ENCODE assay signal across 9 cellular contexts in the genomic region with DNA sequence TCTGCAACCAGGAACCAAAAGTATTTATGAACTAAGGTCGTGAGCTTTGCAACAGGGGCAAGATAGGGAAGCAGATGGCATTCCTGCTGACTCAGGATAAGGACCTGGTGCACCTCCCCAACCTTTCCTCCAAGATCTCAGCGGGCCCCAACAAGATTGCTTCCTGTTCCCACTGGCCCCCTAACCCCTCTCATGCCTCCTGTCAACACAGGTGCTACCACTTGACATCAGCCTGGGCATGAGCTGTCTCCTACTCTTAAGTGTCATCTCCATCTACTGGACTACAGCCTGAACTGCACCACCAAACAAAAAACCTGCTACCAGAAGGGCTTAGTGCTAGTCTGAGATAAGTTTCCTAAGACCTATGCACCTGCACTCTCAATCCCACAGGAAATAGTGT. TPM values are rescaled to one million over a fixed set of nuclear protein-coding genes. Genes with fewer than 3 reads are reported as not detected.
A peak's percentile ranks its signal among the peaks of the same experiment; 100 is the strongest.
DNase-seq lines count a peak whose midpoint lies in the region; ATAC-seq and TF ChIP-seq lines count a peak whose summit lies in the region.
"Had no signal": no experiment of that assay in that cellular context is flagged by ENCODE, and none has a peak within 500 bp of the region (broad histone marks: within the 10 kb centered on the region; RNA-seq: fewer than 3 reads in every experiment).

No MANE protein-coding gene starts in this region.

- no peak overlapping the region for H3K9ac ChIP-seq in colonic mucosa (ENCODE audit: low read depth in 2 of 2, low read length in 2 of 2)
- no peak overlapping the region for H3K9ac ChIP-seq in neural cell (ENCODE audit: low read length)

- no peak overlapping the region for H3K4me2 ChIP-seq in neural cell (ENCODE audit: low read length)

- no peaks in the 10 kb centered on the region for H4K20me1 ChIP-seq in neural cell (ENCODE audit: insufficient read depth)

- H3K9me2 ChIP-seq in neural cell (ENCODE audit: insufficient read depth, low read length), result no peaks in the 10 kb centered on the region

- intact Hi-C loops in colonic mucosa (cut with DNase I), result no loop called here

- DNase-seq in AML-193 (lab: John Stamatoyannopoulos, UW) (peak; percentile 21 to 48), GM13976 (ENCODE audit: low spot score) (peak; percentile 39), NCI-H524 (lab: John Stamatoyannopoulos, UW) (peak; percentile 76 to 93), colonic mucosa (peak; percentile 23)

- TF ChIP-seq RAD21 in neural cell (conservative IDR thresholded peaks at IDR 0.05), result peak; percentile 24

- H2AFZ ChIP-seq in neural cell (ENCODE audit: low read depth, low read length), result no peak overlapping the region

- H3K36me3 ChIP-seq in colonic mucosa (no peaks in the 10 kb centered on the region), neural cell (ENCODE audit: insufficient read depth, low read length) (peaks cover 2% of the 10 kb centered on the region)

- TF ChIP-seq EP300 in neural cell (conservative IDR thresholded peaks at IDR 0.05; ENCODE audit: poor library complexity, severe bottlenecking), result no peak

- TF ChIP-seq CTCF in GM13976 (IDR thresholded peaks at IDR 0.05; ENCODE audit: borderline replicate concordance, control extremely low read depth, extremely low read depth, insufficient read depth, missing control alignments), result peak; percentile 30
- TF ChIP-seq CTCF in colonic mucosa (IDR thresholded peaks at IDR 0.05), result peak; percentile 26
- TF ChIP-seq CTCF in neural cell (IDR thresholded peaks at IDR 0.05; ENCODE audit: poor library complexity, severe bottlenecking), result peak; percentile 42

- H3K9me3 ChIP-seq in colonic mucosa, result no peaks in the 10 kb centered on the region
- no peaks in the 10 kb centered on the region for H3K9me3 ChIP-seq in neural cell (ENCODE audit: low read length)

- in situ Hi-C loops in GM13976 (cut with MboI; ENCODE audit: low sequenced_read_pairs, unreplicated experiment), result no loop called here

- no peaks in the 10 kb centered on the region for H3F3A ChIP-seq in neural cell (ENCODE audit: insufficient read depth, low read length, poor library complexity, severe bottlenecking)

- H3K79me2 ChIP-seq in neural cell (replicated peaks; ENCODE audit: insufficient read depth, low read length), result no peaks in the 10 kb centered on the region

- H3K27me3 ChIP-seq in colonic mucosa, result no peaks in the 10 kb centered on the region
- H3K27me3 ChIP-seq in neural cell (ENCODE audit: insufficient read depth, low read depth, low read length), result no peaks in the 10 kb centered on the region

- H3K4me1 ChIP-seq in colonic mucosa, result no peaks in the 10 kb centered on the region

- H3K4me3 ChIP-seq in colonic mucosa, result no peak overlapping the region
- no peak overlapping the region for H3K4me3 ChIP-seq in neural cell (ENCODE audit: low read length)

- H3K27ac ChIP-seq in colonic mucosa (no peak overlapping the region), neural cell (ENCODE audit: low read length) (no peak overlapping the region)

- no peak for ATAC-seq in GM21528 (IDR thresholded peaks at IDR 0.05; ENCODE audit: low FRiP score, unreplicated experiment)
- ATAC-seq in GM19463 (IDR thresholded peaks at IDR 0.05; ENCODE audit: unreplicated experiment), result no peak
- ATAC-seq in HG02678 (IDR thresholded peaks at IDR 0.05; ENCODE audit: unreplicated experiment), result no peak

TF ChIP-seq in neural cell, 6 proteins besides CTCF, POLR2A, EP300 and RAD21:
- TF ChIP-seq, protein P1, sequence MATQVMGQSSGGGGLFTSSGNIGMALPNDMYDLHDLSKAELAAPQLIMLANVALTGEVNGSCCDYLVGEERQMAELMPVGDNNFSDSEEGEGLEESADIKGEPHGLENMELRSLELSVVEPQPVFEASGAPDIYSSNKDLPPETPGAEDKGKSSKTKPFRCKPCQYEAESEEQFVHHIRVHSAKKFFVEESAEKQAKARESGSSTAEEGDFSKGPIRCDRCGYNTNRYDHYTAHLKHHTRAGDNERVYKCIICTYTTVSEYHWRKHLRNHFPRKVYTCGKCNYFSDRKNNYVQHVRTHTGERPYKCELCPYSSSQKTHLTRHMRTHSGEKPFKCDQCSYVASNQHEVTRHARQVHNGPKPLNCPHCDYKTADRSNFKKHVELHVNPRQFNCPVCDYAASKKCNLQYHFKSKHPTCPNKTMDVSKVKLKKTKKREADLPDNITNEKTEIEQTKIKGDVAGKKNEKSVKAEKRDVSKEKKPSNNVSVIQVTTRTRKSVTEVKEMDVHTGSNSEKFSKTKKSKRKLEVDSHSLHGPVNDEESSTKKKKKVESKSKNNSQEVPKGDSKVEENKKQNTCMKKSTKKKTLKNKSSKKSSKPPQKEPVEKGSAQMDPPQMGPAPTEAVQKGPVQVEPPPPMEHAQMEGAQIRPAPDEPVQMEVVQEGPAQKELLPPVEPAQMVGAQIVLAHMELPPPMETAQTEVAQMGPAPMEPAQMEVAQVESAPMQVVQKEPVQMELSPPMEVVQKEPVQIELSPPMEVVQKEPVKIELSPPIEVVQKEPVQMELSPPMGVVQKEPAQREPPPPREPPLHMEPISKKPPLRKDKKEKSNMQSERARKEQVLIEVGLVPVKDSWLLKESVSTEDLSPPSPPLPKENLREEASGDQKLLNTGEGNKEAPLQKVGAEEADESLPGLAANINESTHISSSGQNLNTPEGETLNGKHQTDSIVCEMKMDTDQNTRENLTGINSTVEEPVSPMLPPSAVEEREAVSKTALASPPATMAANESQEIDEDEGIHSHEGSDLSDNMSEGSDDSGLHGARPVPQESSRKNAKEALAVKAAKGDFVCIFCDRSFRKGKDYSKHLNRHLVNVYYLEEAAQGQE (IDR thresholded peaks at IDR 0.05; ENCODE audit: borderline replicate concordance), result no peak
- TF ChIP-seq EZH2 (IDR thresholded peaks at IDR 0.05; ENCODE audit: borderline replicate concordance, insufficient read depth, low read length, poor library complexity, severe bottlenecking), result no peak
- TF ChIP-seq SMC3 (conservative IDR thresholded peaks at IDR 0.05; ENCODE audit: poor library complexity), result peak; percentile 16
- TF ChIP-seq MXI1 (conservative IDR thresholded peaks at IDR 0.05; ENCODE audit: poor library complexity, severe bottlenecking), result no peak

RNA-seq across cellular contexts. Expression of gene MED6, which starts 32.7 kb away (rescaled TPM):
- 10 to 100 TPM; 25.7 to 28.0 TPM for total RNA-seq in colonic mucosa
- polyA plus RNA-seq in neural cell, result 46.6 and 51.3 TPM in 2 replicates
- polyA minus RNA-seq in neural cell, result 99.6 and 117 TPM in 2 replicates

RNA-seq across cellular contexts. Expression of gene ADAM20, which starts 33.0 kb away (rescaled TPM):
- total RNA-seq in colonic mucosa, result under 1 TPM; 0.35 TPM
- 0.57 and 0.74 TPM in 2 replicates for polyA plus RNA-seq in neural cell
- 9.3 and 13.0 TPM in 2 replicates for polyA minus RNA-seq in neural cell
- polyA plus RNA-seq: IgD-negative memory B cell had no signal

Comparison
In these comparisons a context has a peak if more than half of its experiments do, and no peak if none do; other contexts are left out.
1. DNase-seq: peak in every context shown above with its lines; median percentile 84 in NCI-H524; 39 in GM13976; 34 in AML-193; 23 in colonic mucosa.